10 cellular contexts compared by ENCODE assay signal in the genomic region with DNA sequence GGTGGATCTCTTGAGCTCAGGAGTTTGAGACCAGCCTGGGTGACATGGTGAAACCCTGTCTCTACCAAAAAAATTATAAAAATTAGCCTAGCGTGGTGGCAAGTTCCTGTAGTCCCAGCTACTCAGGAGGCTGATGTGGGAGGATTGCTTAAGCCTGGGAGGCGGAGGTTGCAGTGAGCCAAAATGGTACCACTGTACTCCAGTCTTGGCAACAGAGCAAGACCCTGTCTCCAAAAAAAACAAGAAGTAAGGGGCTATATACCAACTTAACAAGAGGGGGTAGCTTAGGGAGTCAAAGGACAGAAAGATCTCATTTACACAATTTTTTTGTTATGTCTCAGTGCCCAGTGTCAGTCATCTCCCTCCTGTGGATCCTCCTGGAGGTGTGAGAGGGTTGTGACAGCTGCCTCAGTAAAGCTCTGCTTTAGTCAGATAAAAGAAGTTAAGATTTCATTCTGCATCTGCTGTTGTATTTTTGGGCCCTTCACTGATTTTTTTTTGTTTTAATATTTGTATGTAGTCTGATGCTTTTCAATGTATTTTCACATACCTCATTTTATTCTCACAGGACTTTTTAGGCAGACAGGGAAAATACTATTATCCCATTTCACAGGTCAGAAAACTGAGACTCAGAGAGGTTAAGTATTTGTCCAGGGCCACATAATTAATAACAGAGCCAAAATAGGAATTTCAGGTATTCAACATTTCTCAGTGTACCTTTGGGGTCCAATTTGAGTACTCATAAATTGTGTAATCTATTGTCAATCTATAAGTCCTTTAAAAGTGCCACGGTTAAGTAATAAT.
DNase-seq lines count a peak whose midpoint lies in the region; ATAC-seq and FAIRE-seq lines count a peak whose summit lies in the region.
"Had no signal": no experiment of that assay in that cellular context is flagged by ENCODE, and none has a peak within 500 bp of the region (broad histone marks: within the 10 kb centered on the region; RNA-seq: fewer than 3 reads in every experiment).

No MANE protein-coding gene starts in this region.

- ATAC-seq in activated CD4-positive, alpha-beta T cell treated with anti-CD3 and anti-CD28 coated beads for 36 hours, result peak; percentile 78
- no peak for ATAC-seq in activated CD8-positive, alpha-beta T cell treated with anti-CD3 and anti-CD28 coated beads, Interleukin-2, amount 10 ng/mL, durations not matched to agents 7 days and 5 days
- no peak for ATAC-seq in naive thymus-derived CD8-positive, alpha-beta T cell
- ATAC-seq in HG02588 (IDR thresholded peaks at IDR 0.05; ENCODE audit: unreplicated experiment), result no peak
- no peak for ATAC-seq in Right ventricle myocardium inferior

- POLR2A ChIA-PET in activated CD4-positive, alpha-beta T cell treated with anti-CD3 and anti-CD28 coated beads for 36 hours (lab: Charles Lee), result interaction anchor here (0.6 kb wide), 1 partner anchor 202 kb away, joined by 5 read pairs; no protein-coding TSS in a partner anchor
- POLR2A ChIA-PET in activated CD8-positive, alpha-beta T cell treated with anti-CD3 and anti-CD28 coated beads, Interleukin-2, amount 10 ng/mL, durations not matched to agents 7 days and 5 days (lab: Charles Lee), result interaction anchor here (1.2 to 2.4 kb wide), 2 partner anchors 181 to 222 kb away, joined by 4 to 14 read pairs; a partner anchor contains a TSS
- POLR2A ChIA-PET in naive thymus-derived CD8-positive, alpha-beta T cell (lab: Charles Lee), result interaction anchor here (1.6 to 1.7 kb wide), 2 partner anchors 14 to 181 kb away, joined by 4 to 5 read pairs; a partner anchor contains a TSS

- H3K4me3 Mint-ChIP-seq in activated CD4-positive, alpha-beta T cell treated with anti-CD3 and anti-CD28 coated beads for 36 hours, result peak overlapping the region; percentile 51
- H3K4me3 Mint-ChIP-seq in activated CD8-positive, alpha-beta T cell treated with anti-CD3 and anti-CD28 coated beads, Interleukin-2, amount 10 ng/mL, durations not matched to agents 7 days and 5 days, result peak overlapping the region; percentile 69
- peak overlapping the region; percentile 9 to 79 (median 70) for H3K4me3 Mint-ChIP-seq in naive thymus-derived CD8-positive, alpha-beta T cell

- intact Hi-C loops in activated CD4-positive, alpha-beta T cell treated with anti-CD3 and anti-CD28 coated beads for 36 hours (cut with DNase I, micrococcal nuclease), result loop anchor here (1.0 to 5.0 kb wide), 6 partner anchors 10 to 271 kb away; a partner anchor contains a TSS
- intact Hi-C loops in Right ventricle myocardium inferior (cut with DNase I), result no loop called here

- H3K4me1 Mint-ChIP-seq in activated CD4-positive, alpha-beta T cell treated with anti-CD3 and anti-CD28 coated beads for 36 hours, result peaks cover 52% of the 10 kb centered on the region
- peaks cover 59% of the 10 kb centered on the region for H3K4me1 Mint-ChIP-seq in activated CD8-positive, alpha-beta T cell treated with anti-CD3 and anti-CD28 coated beads, Interleukin-2, amount 10 ng/mL, durations not matched to agents 7 days and 5 days (ENCODE audit: low read depth)
- peaks cover 17 to 86% (median 63%) of the 10 kb centered on the region in 4 donors for H3K4me1 Mint-ChIP-seq in naive thymus-derived CD8-positive, alpha-beta T cell

- H3K27me3 Mint-ChIP-seq in activated CD4-positive, alpha-beta T cell treated with anti-CD3 and anti-CD28 coated beads for 36 hours, result no peaks in the 10 kb centered on the region
- H3K27me3 Mint-ChIP-seq in activated CD8-positive, alpha-beta T cell treated with anti-CD3 and anti-CD28 coated beads, Interleukin-2, amount 10 ng/mL, durations not matched to agents 7 days and 5 days (ENCODE audit: low read depth), result no peaks in the 10 kb centered on the region
- no peaks in the 10 kb centered on the region for H3K27me3 Mint-ChIP-seq in naive thymus-derived CD8-positive, alpha-beta T cell

- peak overlapping the region; percentile 87 for H3K27ac Mint-ChIP-seq in activated CD4-positive, alpha-beta T cell treated with anti-CD3 and anti-CD28 coated beads for 36 hours
- H3K27ac Mint-ChIP-seq in activated CD8-positive, alpha-beta T cell treated with anti-CD3 and anti-CD28 coated beads, Interleukin-2, amount 10 ng/mL, durations not matched to agents 7 days and 5 days, result peak overlapping the region; percentile 91
- H3K27ac Mint-ChIP-seq in naive thymus-derived CD8-positive, alpha-beta T cell, result peak overlapping the region in 9 of 10 donors; percentile 7 to 88 (median 69)

- no peaks in the 10 kb centered on the region for H3K9me3 Mint-ChIP-seq in activated CD4-positive, alpha-beta T cell treated with anti-CD3 and anti-CD28 coated beads for 36 hours (ENCODE audit: low read depth)
- H3K9me3 Mint-ChIP-seq in activated CD8-positive, alpha-beta T cell treated with anti-CD3 and anti-CD28 coated beads, Interleukin-2, amount 10 ng/mL, durations not matched to agents 7 days and 5 days (ENCODE audit: insufficient read depth), result no peaks in the 10 kb centered on the region
- no peaks in the 10 kb centered on the region for H3K9me3 Mint-ChIP-seq in naive thymus-derived CD8-positive, alpha-beta T cell

- H3K36me3 Mint-ChIP-seq in activated CD4-positive, alpha-beta T cell treated with anti-CD3 and anti-CD28 coated beads for 36 hours (ENCODE audit: low read depth), result peaks cover 32% of the 10 kb centered on the region
- H3K36me3 Mint-ChIP-seq in activated CD8-positive, alpha-beta T cell treated with anti-CD3 and anti-CD28 coated beads, Interleukin-2, amount 10 ng/mL, durations not matched to agents 7 days and 5 days (ENCODE audit: low read depth), result peaks cover 36% of the 10 kb centered on the region
- H3K36me3 Mint-ChIP-seq in naive thymus-derived CD8-positive, alpha-beta T cell, result peaks cover 9 to 28% (median 21%) of the 10 kb centered on the region in 3 donors

- DNase-seq in activated CD4-positive, alpha-beta T cell treated with anti-CD3 and anti-CD28 coated beads for 36 hours, result peak; percentile 37
- no peak for DNase-seq in activated CD4-positive, alpha-beta T cell treated with anti-CD3 and anti-CD28 coated beads for 4 hours
- DNase-seq in GM19239 (ENCODE audit: insufficient read length, low spot score) (no peak), Right ventricle myocardium inferior (ENCODE audit: missing footprints) (no peak), AG20443 (ENCODE audit: low spot score) (no peak)
- no peak for DNase-seq in activated CD8-positive, alpha-beta T cell treated with anti-CD3 and anti-CD28 coated beads, Interleukin-2, amount 10 ng/mL, durations not matched to agents 7 days and 5 days
- DNase-seq in naive thymus-derived CD8-positive, alpha-beta T cell, result no peak
- DNase-seq: NCI-H345 had no signal

- peak; percentile 62 for FAIRE-seq in GM19239 (lab: Jason Lieb, UNC)
- FAIRE-seq: frontal cortex had no signal

- CTCF ChIA-PET in activated CD4-positive, alpha-beta T cell treated with anti-CD3 and anti-CD28 coated beads for 36 hours (lab: Charles Lee), result interaction anchor here (0.6 to 1.6 kb wide), 11 partner anchors 18 to 428 kb away, joined by 3 to 5 read pairs (median 3); no protein-coding TSS in a partner anchor
- CTCF ChIA-PET in activated CD8-positive, alpha-beta T cell treated with anti-CD3 and anti-CD28 coated beads, Interleukin-2, amount 10 ng/mL, durations not matched to agents 7 days and 5 days (lab: Charles Lee), result interaction anchor here (0.7 to 2.5 kb wide), 19 partner anchors 8 to 220 kb away, joined by 3 to 13 read pairs (median 3); no protein-coding TSS in a partner anchor
